Comparison of ENCODE assay signal across 28 cellular contexts in the genomic region with DNA sequence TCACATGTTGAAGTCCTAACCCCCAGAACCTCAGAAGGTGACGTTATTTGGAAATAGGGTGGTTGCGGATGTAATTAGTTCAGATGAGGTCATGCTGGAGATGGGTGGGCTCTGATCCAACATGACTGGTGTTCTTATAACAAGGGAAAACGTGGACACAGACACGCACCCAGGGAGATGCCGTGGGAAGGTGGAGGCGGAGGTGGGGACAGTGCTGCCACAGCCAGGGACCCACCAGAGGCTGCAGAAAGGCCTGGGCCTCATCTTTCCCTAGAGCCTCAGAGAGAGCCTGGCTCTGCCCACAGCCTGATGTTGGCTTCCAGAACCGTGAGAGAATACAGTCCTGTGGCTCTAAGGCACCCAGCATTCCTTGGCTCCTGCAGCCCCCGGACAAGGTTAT. TPM values are rescaled to one million over a fixed set of nuclear protein-coding genes. Genes with fewer than 3 reads are reported as not detected.
DNase-seq lines count a peak whose midpoint lies in the region; ATAC-seq, FAIRE-seq and TF ChIP-seq lines count a peak whose summit lies in the region.
"Had no signal": no experiment of that assay in that cellular context is flagged by ENCODE, and none has a peak within 500 bp of the region (broad histone marks: within the 10 kb centered on the region; RNA-seq: fewer than 3 reads in every experiment).

No MANE protein-coding gene starts in this region.

- no peak overlapping the region for H3K14ac ChIP-seq in H1 (ENCODE audit: insufficient read length)

- H3K4me1 Mint-ChIP-seq in neural progenitor cell, result no peaks in the 10 kb centered on the region
- H3K4me1 Mint-ChIP-seq: CD14-positive monocyte had no signal

- no peak overlapping the region for H3K23ac ChIP-seq in H1 (ENCODE audit: insufficient read length)

- no peak overlapping the region for H2BK120ac ChIP-seq in H1 (replicated peaks; ENCODE audit: low read depth, low read length)

- no peaks in the 10 kb centered on the region for H3K4me1 ChIP-seq in HEK293 (ENCODE audit: control insufficient read depth, insufficient read depth, low read length)
- peaks cover 0 to 8% (median 5%) of the 10 kb centered on the region in 4 experiments; a peak in 4 of 7 replicates for H3K4me1 ChIP-seq in H1 (replicated peaks in 1 of 4; ENCODE audit: control insufficient read depth in 3 of 4, insufficient read depth in 4 of 4, low read length in 3 of 4)
- no peaks in the 10 kb centered on the region for H3K4me1 ChIP-seq in neural progenitor cell

- H4K20me1 ChIP-seq in H1 (replicated peaks in 1 of 2; ENCODE audit: control insufficient read depth in 1 of 2, insufficient read depth in 2 of 2, low read length in 2 of 2), result peaks cover 7 to 22% of the 10 kb centered on the region in 2 experiments
- peaks cover 49% of the 10 kb centered on the region for H4K20me1 ChIP-seq in neural progenitor cell (ENCODE audit: low read depth)
- H4K20me1 ChIP-seq: BLaER1 had no signal

- no peak overlapping the region for H2BK20ac ChIP-seq in H1 (ENCODE audit: low read length)

- no peaks in the 10 kb centered on the region for H3K36me3 ChIP-seq in HEK293 (ENCODE audit: control insufficient read depth in 2 of 2, insufficient read depth in 1 of 2, low read length in 2 of 2)
- H3K36me3 ChIP-seq in H1 (ENCODE audit: control insufficient read depth in 2 of 4, insufficient read depth in 4 of 4, low read length in 3 of 4), result peaks cover 0 to 3% (median 0%) of the 10 kb centered on the region in 4 experiments; a peak in 1 of 8 replicates
- no peaks in the 10 kb centered on the region for H3K36me3 ChIP-seq in neural progenitor cell
- H3K36me3 ChIP-seq: BE2C, BLaER1 had no signal

- TF ChIP-seq CTCF in HEK293 (tag by site-specific recombination; IDR thresholded peaks at IDR 0.05), result no peak
- no peak for TF ChIP-seq CTCF in H1 (IDR thresholded peaks at IDR 0.05; ENCODE audit: control extremely low read depth in 1 of 3, insufficient read depth in 1 of 3, low read depth in 1 of 3, low read length in 3 of 3)
- TF ChIP-seq CTCF in neural progenitor cell (IDR thresholded peaks at IDR 0.05), result no peak

- H3K79me2 ChIP-seq in H1 (ENCODE audit: control insufficient read depth in 1 of 2, insufficient read depth in 2 of 2, low read length in 2 of 2), result no peaks in the 10 kb centered on the region
- no peaks in the 10 kb centered on the region for H3K79me2 ChIP-seq in neural progenitor cell (ENCODE audit: low read depth)

- POLR2A ChIA-PET in HEK293 (lab: Yijun Ruan, JAX), result no interaction called here
- POLR2A ChIA-PET in H1 (lab: Charles Lee; ENCODE audit: partially characterized antibody), result no interaction called here

- H2AFZ ChIP-seq in H1 (ENCODE audit: low read length) (no peak overlapping the region), neural progenitor cell (replicated peaks) (no peak overlapping the region)

- H3K4me3 Mint-ChIP-seq in neural progenitor cell, result no peak overlapping the region
- H3K4me3 Mint-ChIP-seq: CD4-positive, alpha-beta memory T cell; CD4-positive, CD25-positive, alpha-beta regulatory T cell; CD8-positive, alpha-beta memory T cell had no signal

- H3F3A ChIP-seq in neural progenitor cell (ENCODE audit: low read depth), result no peaks in the 10 kb centered on the region

- no peak overlapping the region for H3K27ac Mint-ChIP-seq in neural progenitor cell
- H3K27ac Mint-ChIP-seq: CD14-positive monocyte; CD8-positive, alpha-beta memory T cell had no signal

- no peaks in the 10 kb centered on the region for H3K36me3 Mint-ChIP-seq in neural progenitor cell
- H3K36me3 Mint-ChIP-seq: CD14-positive monocyte; CD4-positive, alpha-beta memory T cell; CD4-positive, CD25-positive, alpha-beta regulatory T cell; CD8-positive, alpha-beta memory T cell had no signal

- H4K5ac ChIP-seq in H1 (ENCODE audit: insufficient read length, low read depth, low read length), result no peak overlapping the region

- WGBS in H1 (ENCODE audit: extremely low coverage in 1 of 2, insufficient coverage in 1 of 2, insufficient read length in 1 of 2, insufficient replicate concordance in 2 of 2, low coverage in 1 of 2, low lambda C conversion rate in 2 of 2, missing lambda C conversion rate in 1 of 2), 2 experiments, result 88% methylated on average over 8 of the region's 8 CpGs; no CpG with 5 or more reads in 1 of the 2 experiments

- no peaks in the 10 kb centered on the region for H3K9me3 Mint-ChIP-seq in neural progenitor cell

- H3K23me2 ChIP-seq in H1 (ENCODE audit: low read depth, low read length), result peaks cover 9% of the 10 kb centered on the region; the same call in 1 of the 2 replicates

- no peak for TF ChIP-seq EP300 in H1 (IDR thresholded peaks at IDR 0.05; ENCODE audit: borderline replicate concordance in 1 of 2, low read depth in 2 of 2, low read length in 2 of 2)

- no peak for TF ChIP-seq RAD21 in H1 (IDR thresholded peaks at IDR 0.05 in 1 of 2, conservative IDR thresholded peaks at IDR 0.05 in 1 of 2; ENCODE audit: low read depth in 2 of 2, low read length in 2 of 2)

- H3K4ac ChIP-seq in H1 (replicated peaks; ENCODE audit: insufficient read length, low read depth, low read length), result no peak overlapping the region

- no peak overlapping the region for H2BK5ac ChIP-seq in H1 (ENCODE audit: low read depth, low read length)

- no peak for DNase-seq in H1 (ENCODE audit: low read depth in 1 of 2, low spot score in 2 of 2)
- DNase-seq in retina, result peak; percentile 3
- no peak for DNase-seq in neural progenitor cell (ENCODE audit: low spot score)
- DNase-seq: 8988T; ACHN; BE2C; C1 segment of cervical spinal cord; CD4-positive, alpha-beta memory T cell; CD4-positive, CD25-positive, alpha-beta regulatory T cell; CD8-positive, alpha-beta memory T cell; COR-L47; DMS 273 treated with DMSO at 0.1 percent for 48 hours; DMS153; DMS53; DMS79; DND-41; EL; GDM1 had no signal

- H3K18ac ChIP-seq in H1 (ENCODE audit: extremely low read depth, low read length), result no peak overlapping the region

- H4K91ac ChIP-seq in H1 (replicated peaks; ENCODE audit: insufficient read length, low read length), result no peak overlapping the region

- no peak for FAIRE-seq in H1 (lab: Jason Lieb, UNC)
- FAIRE-seq: A204.1, GM12878, GM12892, GM18507 had no signal

- no peaks in the 10 kb centered on the region for H3K79me1 ChIP-seq in H1 (ENCODE audit: low read depth, low read length)

- CTCF ChIA-PET in HEK293 (lab: Yijun Ruan, JAX) (no interaction called here), H1 (lab: Charles Lee; ENCODE audit: partially characterized antibody) (interaction anchor here (1.0 kb wide), 1 partner anchor 10 kb away, joined by 3 read pairs; no protein-coding TSS in a partner anchor)

- ATAC-seq in GM19397 (IDR thresholded peaks at IDR 0.05; ENCODE audit: unreplicated experiment), result no peak
- ATAC-seq: GM12878 had no signal

- no peak overlapping the region for H2BK15ac ChIP-seq in H1 (ENCODE audit: low read length)

- no peak overlapping the region for H3K56ac ChIP-seq in H1 (replicated peaks; ENCODE audit: insufficient read length, low read depth, low read length)

- peaks cover 71% of the 10 kb centered on the region for H3K27me3 Mint-ChIP-seq in neural progenitor cell (ENCODE audit: insufficient read depth, low read depth)

- TF ChIP-seq POLR2A in H1 (IDR thresholded peaks at IDR 0.05; ENCODE audit: control extremely low read depth in 1 of 2, low read depth in 2 of 2, low read length in 2 of 2), result no peak

- H3K27me3 ChIP-seq in H1 (replicated peaks in 1 of 4; ENCODE audit: control insufficient read depth in 3 of 4, extremely low read depth in 1 of 4, insufficient read depth in 3 of 4, low read length in 3 of 4) (peaks cover 49 to 88% (median 81%) of the 10 kb centered on the region in 4 experiments), neural progenitor cell (peaks cover 100% of the 10 kb centered on the region)
- H3K27me3 ChIP-seq: BE2C had no signal

- H3K4me2 ChIP-seq in H1 (ENCODE audit: insufficient read depth in 1 of 2, low read depth in 2 of 2, low read length in 2 of 2), result no peak overlapping the region
- no peak overlapping the region for H3K4me2 ChIP-seq in neural progenitor cell
- H3K4me2 ChIP-seq: BLaER1 had no signal

- H2AK5ac ChIP-seq in H1 (ENCODE audit: low read depth, low read length), result peak overlapping the region; percentile 53; the same call in 1 of the 2 replicates

- H3K9me3 ChIP-seq in HEK293 (ENCODE audit: control insufficient read depth, insufficient read depth, low read depth, low read length) (no peaks in the 10 kb centered on the region), H1 (ENCODE audit: insufficient read depth in 2 of 2, low read depth in 1 of 2, low read length in 1 of 2) (no peaks in the 10 kb centered on the region), neural progenitor cell (ENCODE audit: low read depth) (no peaks in the 10 kb centered on the region)
- H3K9me3 ChIP-seq: BE2C, BLaER1 had no signal

- H4K8ac ChIP-seq in H1 (ENCODE audit: extremely low read depth, insufficient read depth, low read length), result no peak overlapping the region

- H3K27ac ChIP-seq in HEK293 (ENCODE audit: extremely low read depth, low read depth, low read length) (no peak overlapping the region), H1 (ENCODE audit: low read depth, low read length) (no peak overlapping the region), neural progenitor cell (no peak overlapping the region)
- H3K27ac ChIP-seq: BLaER1 had no signal

- no peak overlapping the region for H3K9ac ChIP-seq in H1 (replicated peaks in 1 of 4; ENCODE audit: extremely low read depth in 1 of 4, low read depth in 3 of 4, low read length in 3 of 4)
- no peak overlapping the region for H3K9ac ChIP-seq in neural progenitor cell
- H3K9ac ChIP-seq: BLaER1 had no signal

- no peak overlapping the region for H3K4me3 ChIP-seq in HEK293 (ENCODE audit: low read depth, low read length)
- no peak overlapping the region for H3K4me3 ChIP-seq in H1 (ENCODE audit: extremely low read depth in 1 of 4, insufficient read depth in 2 of 4, low read depth in 3 of 4, low read length in 4 of 4)
- no peak overlapping the region for H3K4me3 ChIP-seq in neural progenitor cell
- H3K4me3 ChIP-seq: BLaER1, GM12878 had no signal

- no peak overlapping the region for H2BK12ac ChIP-seq in H1 (ENCODE audit: low read depth, low read length)

TF ChIP-seq in HEK293, 187 proteins besides CTCF, POLR2A, EP300 and RAD21 (continues in another document):
- no peak for TF ChIP-seq ZNF654 (tag by site-specific recombination; IDR thresholded peaks at IDR 0.05; ENCODE audit: low read depth)

TF ChIP-seq in H1, 55 proteins besides CTCF, POLR2A, EP300 and RAD21 (continues in another document):
- TF ChIP-seq BACH1 (IDR thresholded peaks at IDR 0.05; ENCODE audit: low read length), result no peak
- no peak for TF ChIP-seq MAFK (IDR thresholded peaks at IDR 0.05; ENCODE audit: low read depth, low read length)

RNA-seq across cellular contexts. Expression of a gene that starts 7.9 kb away (rescaled TPM):
- 0.26 and 0.34 TPM in 2 replicates for total RNA-seq in H1 (2021; fragmentation: NEBNext Ultra II Directional; extraction: Animal tissue kit (Norgen Biotek cat#: 25700))
- 0.08 TPM in 1 of 2 replicates, not detected in the other for polyA plus RNA-seq in H1 (2011; rRNA removed)
- 0.10 TPM for polyA plus RNA-seq in H1 (2011; cell fraction: cytosol; rRNA removed)
- polyA plus RNA-seq in H1 (2011; cell fraction: nucleus; rRNA removed), result 0.07 TPM
- polyA plus RNA-seq in H1 (2012, experiment 1 of 2), result not detected in 4 replicates
- polyA plus RNA-seq in H1 (2012, experiment 2 of 2), result not detected
- polyA plus RNA-seq in H1 (2013, experiment 1 of 2), result 0.18 TPM
- polyA plus RNA-seq in H1 (2013, experiment 2 of 2), result 0.06 TPM
- polyA minus RNA-seq in H1 (2011; rRNA and poly(A)+ RNA removed), result not detected in 2 replicates
- polyA minus RNA-seq in H1 (2011; cell fraction: cytosol; rRNA and poly(A)+ RNA removed), result not detected
- polyA minus RNA-seq in H1 (2011; cell fraction: nucleus; rRNA and poly(A)+ RNA removed), result not detected
- total RNA-seq in neural progenitor cell (ENCODE audit: low replicate concordance), result 0.19 TPM in 1 of 2 replicates, not detected in the other
- total RNA-seq: CD4-positive, alpha-beta memory T cell; CD4-positive, CD25-positive, alpha-beta regulatory T cell; CD8-positive, alpha-beta memory T cell; G401; GM12878 had no signal
- polyA plus RNA-seq: AG04450; CD14-positive monocyte; CD4-positive, alpha-beta memory T cell; CD4-positive, CD25-positive, alpha-beta regulatory T cell; CD8-positive, alpha-beta memory T cell; GM12878 had no signal
